ENCODE assay signal across 8 cellular contexts in genomic region chr1:54199765-54200518, GRCh38. TPM values are rescaled to one million over a fixed set of nuclear protein-coding genes. Genes with fewer than 3 reads are reported as not detected.
A peak's percentile ranks its signal among the peaks of the same experiment; 100 is the strongest.
DNase-seq lines count a peak whose midpoint lies in the region; ATAC-seq and TF ChIP-seq lines count a peak whose summit lies in the region.

A gene with protein sequence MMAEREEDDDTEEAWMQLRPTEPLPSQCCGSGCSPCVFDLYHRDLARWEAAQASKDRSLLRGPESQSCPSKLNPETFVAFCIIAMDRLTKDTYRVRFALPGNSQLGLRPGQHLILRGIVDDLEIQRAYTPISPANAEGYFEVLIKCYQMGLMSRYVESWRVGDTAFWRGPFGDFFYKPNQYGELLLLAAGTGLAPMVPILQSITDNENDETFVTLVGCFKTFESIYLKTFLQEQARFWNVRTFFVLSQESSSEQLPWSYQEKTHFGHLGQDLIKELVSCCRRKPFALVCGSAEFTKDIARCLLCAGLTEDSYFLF (minus strand): TSS chr1:54200030. CDS start chr1:54195616, 4,414 bp downstream.
MRPL37 (plus strand) TSS chr1:54200167; CDS start chr1:54200244, 77 bp downstream.

- H3K27ac Mint-ChIP-seq in GM23338, result peak within 1 kb of the TSS; percentile 91
- H3K27ac Mint-ChIP-seq in naive B cell, result peak within 1 kb of the TSS; percentile 84 to 96 (median 90)
- H3K27ac Mint-ChIP-seq in stimulated activated effector memory CD8-positive, alpha-beta T cell treated with anti-CD3 and anti-CD28 coated beads, Interleukin-12 subunit alpha, Interleukin-12 subunit beta, amount 100 ng/mL, for 72 hours, result peak within 1 kb of the TSS; percentile 92

- peaks cover 12% of the 10 kb centered on the region for H3K4me1 Mint-ChIP-seq in GM23338
- H3K4me1 Mint-ChIP-seq in naive B cell, result peaks cover 30 to 36% (median 35%) of the 10 kb centered on the region in 3 donors
- H3K4me1 Mint-ChIP-seq in stimulated activated effector memory CD8-positive, alpha-beta T cell treated with anti-CD3 and anti-CD28 coated beads, Interleukin-12 subunit alpha, Interleukin-12 subunit beta, amount 100 ng/mL, for 72 hours, result peaks cover 30% of the 10 kb centered on the region

- H3K4me3 ChIP-seq in GM23338 (peak within 1 kb of the TSS; percentile 90), fibroblast of lung (replicated peaks in 1 of 4; ENCODE audit: control extremely low read depth in 1 of 4, insufficient read depth in 1 of 4, low read depth in 3 of 4, low read length in 4 of 4) (peak within 1 kb of the TSS; percentile 51 to 97 (median 76))

- peak; percentile 97 for DNase-seq in Daoy (ENCODE audit: low read depth)
- peak; percentile 100 for DNase-seq in GM23338 (ENCODE audit: low spot score)
- peak; percentile 99 for DNase-seq in Kasumi-1 (lab: John Stamatoyannopoulos, UW)
- DNase-seq in RKO (ENCODE audit: low spot score), result peak; percentile 94
- peak; percentile 81 for DNase-seq in activated T-helper 1 cell treated with Interleukin-2 at 50 U/mL for 16 hours (ENCODE audit: low read depth)
- DNase-seq in fibroblast of lung (ENCODE audit: low read depth in 2 of 2), result peak; percentile 98
- peak; percentile 90 for DNase-seq in naive B cell
- DNase-seq in stimulated activated effector memory CD8-positive, alpha-beta T cell treated with anti-CD3 and anti-CD28 coated beads, Interleukin-12 subunit alpha, Interleukin-12 subunit beta, amount 100 ng/mL, for 72 hours (ENCODE audit: low spot score in 2 of 2), result peak; percentile 72 to 95

- H3K36me3 ChIP-seq in GM23338 (ENCODE audit: insufficient read depth) (peaks cover 5% of the 10 kb centered on the region), fibroblast of lung (ENCODE audit: control insufficient read depth, insufficient read depth, low read length) (peaks cover 4% of the 10 kb centered on the region)

- peak within 1 kb of the TSS; percentile 98 for H3K4me2 ChIP-seq in GM23338
- peak within 1 kb of the TSS; percentile 100 for H3K4me2 ChIP-seq in fibroblast of lung (ENCODE audit: extremely low read depth, insufficient read depth, low read length)

- ATAC-seq in GM23338 (peak; percentile 98), naive B cell (ENCODE audit: low read depth in 2 of 2) (peak; percentile 97 to 98)
- peak; percentile 95 for ATAC-seq in stimulated activated effector memory CD8-positive, alpha-beta T cell treated with anti-CD3 and anti-CD28 coated beads, Interleukin-12 subunit alpha, Interleukin-12 subunit beta, amount 100 ng/mL, for 72 hours

- H4K20me1 ChIP-seq in GM23338 (replicated peaks; ENCODE audit: insufficient read depth), result peaks cover 32% of the 10 kb centered on the region
- no peaks in the 10 kb centered on the region for H4K20me1 ChIP-seq in fibroblast of lung (ENCODE audit: control insufficient read depth, extremely low read depth, insufficient read depth, low read length)

- peak within 1 kb of the TSS; percentile 60 for H3K9ac ChIP-seq in fibroblast of lung (ENCODE audit: insufficient read depth, low read length)

- peaks cover 40% of the 10 kb centered on the region for H3K79me2 ChIP-seq in GM23338 (replicated peaks; ENCODE audit: insufficient read depth)
- H3K79me2 ChIP-seq in fibroblast of lung (ENCODE audit: control insufficient read depth, insufficient read depth, low read length), result peaks cover 29% of the 10 kb centered on the region

- H3K27me3 ChIP-seq in GM23338 (ENCODE audit: insufficient read depth) (no peaks in the 10 kb centered on the region), fibroblast of lung (ENCODE audit: control insufficient read depth, insufficient read depth, low read length) (no peaks in the 10 kb centered on the region)

- H3K27ac ChIP-seq in GM23338 (ENCODE audit: low read depth), result no peak within 1 kb of the TSS
- peak within 1 kb of the TSS; percentile 73 for H3K27ac ChIP-seq in fibroblast of lung (ENCODE audit: insufficient read depth, low read length)

- H3K9me3 ChIP-seq in fibroblast of lung (ENCODE audit: control insufficient read depth, insufficient read depth, low read depth, low read length), result no peaks in the 10 kb centered on the region

- peak within 1 kb of the TSS; percentile 5; the same call in 1 of the 2 replicates for H2AFZ ChIP-seq in GM23338
- H2AFZ ChIP-seq in fibroblast of lung (ENCODE audit: low read length), result peak within 1 kb of the TSS; percentile 98

- H3K4me3 Mint-ChIP-seq in GM23338 (peak within 1 kb of the TSS; percentile 96), naive B cell (peak within 1 kb of the TSS; percentile 90 to 98 (median 96))
- peak within 1 kb of the TSS; percentile 92 for H3K4me3 Mint-ChIP-seq in stimulated activated effector memory CD8-positive, alpha-beta T cell treated with anti-CD3 and anti-CD28 coated beads, Interleukin-12 subunit alpha, Interleukin-12 subunit beta, amount 100 ng/mL, for 72 hours

- H3K4me1 ChIP-seq in GM23338 (ENCODE audit: insufficient read depth), result peaks cover 16% of the 10 kb centered on the region
- H3K4me1 ChIP-seq in fibroblast of lung (ENCODE audit: control insufficient read depth, extremely low read depth, insufficient read depth, low read length), result peaks cover 7% of the 10 kb centered on the region

- H3K9me3 Mint-ChIP-seq in GM23338 (no peaks in the 10 kb centered on the region), naive B cell (no peaks in the 10 kb centered on the region)
- no peaks in the 10 kb centered on the region for H3K9me3 Mint-ChIP-seq in stimulated activated effector memory CD8-positive, alpha-beta T cell treated with anti-CD3 and anti-CD28 coated beads, Interleukin-12 subunit alpha, Interleukin-12 subunit beta, amount 100 ng/mL, for 72 hours

- H3K9me2 ChIP-seq in GM23338 (ENCODE audit: insufficient read depth), result no peaks in the 10 kb centered on the region

- no peak for TF ChIP-seq CTCF in GM23338 (conservative IDR thresholded peaks at IDR 0.05; ENCODE audit: low read depth in 2 of 2)
- TF ChIP-seq CTCF in fibroblast of lung (conservative IDR thresholded peaks at IDR 0.05 in 1 of 2, IDR thresholded peaks at IDR 0.05 in 1 of 2; ENCODE audit: low read depth in 1 of 2, low read length in 2 of 2), result no peak

- H3K27me3 Mint-ChIP-seq in GM23338 (ENCODE audit: insufficient read depth, low read depth, poor library complexity) (peaks cover 2% of the 10 kb centered on the region), naive B cell (no peaks in the 10 kb centered on the region)

- H3K36me3 Mint-ChIP-seq in GM23338 (ENCODE audit: low read depth) (peaks cover 7% of the 10 kb centered on the region), naive B cell (peaks cover 0 to 4% of the 10 kb centered on the region in 2 donors)
- peaks cover 39% of the 10 kb centered on the region for H3K36me3 Mint-ChIP-seq in stimulated activated effector memory CD8-positive, alpha-beta T cell treated with anti-CD3 and anti-CD28 coated beads, Interleukin-12 subunit alpha, Interleukin-12 subunit beta, amount 100 ng/mL, for 72 hours

- no peaks in the 10 kb centered on the region for H3F3A ChIP-seq in GM23338 (replicated peaks; ENCODE audit: low read depth)

RNA-seq across cellular contexts. Expression of the first gene that starts in this region (rescaled TPM):
- 3.8 and 8.9 TPM in 2 replicates for total RNA-seq in Daoy (2014; rRNA removed; shearing (Covaris generic))
- total RNA-seq in GM23338 (2014; rRNA removed; shearing (Covaris generic)), result 8.4 and 11.5 TPM in 2 replicates
- 5.9 and 6.4 TPM in 2 replicates for polyA plus RNA-seq in GM23338 (2016; fragmentation: Nextera tagmentation; extraction: Ambion mirVana)
- total RNA-seq in fibroblast of lung, result 6.6 and 6.7 TPM in 2 replicates
- polyA plus RNA-seq in fibroblast of lung, result 4.1 and 5.0 TPM in 2 replicates
- 5.2 and 5.4 TPM in 2 replicates for polyA plus RNA-seq in fibroblast of lung (2012)
- polyA minus RNA-seq in fibroblast of lung (ENCODE audit: low replicate concordance), result 4.6 and 12.0 TPM in 2 replicates
- polyA plus RNA-seq in naive B cell (ENCODE audit: low read depth in 6 of 6), result 1 to 10 TPM; 1.6 to 6.9 (median 3.6) TPM

RNA-seq across cellular contexts. Expression of gene MRPL37, which starts in this region (rescaled TPM):
- 170 TPM in 2 replicates for total RNA-seq in Daoy (2014; rRNA removed; shearing (Covaris generic))
- total RNA-seq in GM23338 (2014; rRNA removed; shearing (Covaris generic)), result 121 and 155 TPM in 2 replicates
- 130 and 131 TPM in 2 replicates for polyA plus RNA-seq in GM23338 (2016; fragmentation: Nextera tagmentation; extraction: Ambion mirVana)
- 39.3 and 43.6 TPM in 2 replicates for total RNA-seq in fibroblast of lung
- polyA plus RNA-seq in fibroblast of lung, result 21.7 and 35.2 TPM in 2 replicates
- polyA plus RNA-seq in fibroblast of lung (2012), result 92.6 and 135 TPM in 2 replicates
- 61.7 and 76.3 TPM in 2 replicates for polyA minus RNA-seq in fibroblast of lung (ENCODE audit: low replicate concordance)
- polyA plus RNA-seq in naive B cell (ENCODE audit: low read depth in 6 of 6), result 100 to 1,000 TPM in 1 of 6 donors, 10 to 100 TPM in 5; 49.1 to 102 (median 58.8) TPM
